Comparison of ENCODE assay signal across 14 cellular contexts in genomic region chr11:60867871-60868681, GRCh38. TPM values are rescaled to one million over a fixed set of nuclear protein-coding genes. Genes with fewer than 3 reads are reported as not detected.
DNase-seq lines count a peak whose midpoint lies in the region; ATAC-seq and TF ChIP-seq lines count a peak whose summit lies in the region.
"Had no signal": no experiment of that assay in that cellular context is flagged by ENCODE, and none has a peak within 500 bp of the region (broad histone marks: within the 10 kb centered on the region; RNA-seq: fewer than 3 reads in every experiment).

No MANE protein-coding gene starts in this region.

- no peak for TF ChIP-seq POLR2A in testis (IDR thresholded peaks at IDR 0.05)

- no peak overlapping the region for H3K27ac Mint-ChIP-seq in activated T-cell treated with anti-CD3 and anti-CD28 coated beads, Interleukin-2, amount 50 U/mL, for 24 hours
- H3K27ac Mint-ChIP-seq: CD8-positive, alpha-beta T cell had no signal

- H3K9me3 Mint-ChIP-seq in activated T-cell treated with anti-CD3 and anti-CD28 coated beads, Interleukin-2, amount 50 U/mL, for 24 hours, result no peaks in the 10 kb centered on the region
- H3K9me3 Mint-ChIP-seq: CD8-positive, alpha-beta T cell had no signal

- H3K4me3 ChIP-seq in DND-41 (ENCODE audit: low read depth in 1 of 2, low read length in 2 of 2) (no peak overlapping the region), lower lobe of right lung (no peak overlapping the region), testis (no peak overlapping the region)
- H3K4me3 ChIP-seq: HAP-1 had no signal

- H3K4me1 Mint-ChIP-seq in activated T-cell treated with anti-CD3 and anti-CD28 coated beads, Interleukin-2, amount 50 U/mL, for 24 hours (ENCODE audit: low read depth), result peaks cover 15% of the 10 kb centered on the region

- no peaks in the 10 kb centered on the region for H3K9me3 ChIP-seq in DND-41 (ENCODE audit: insufficient read depth, low read length, severe bottlenecking)
- H3K9me3 ChIP-seq in lower lobe of right lung, result no peaks in the 10 kb centered on the region
- H3K9me3 ChIP-seq in testis, result no peaks in the 10 kb centered on the region
- H3K9me3 ChIP-seq: HAP-1 had no signal

- H3K27me3 ChIP-seq in DND-41 (ENCODE audit: insufficient read depth, low read length, poor library complexity), result no peaks in the 10 kb centered on the region
- no peaks in the 10 kb centered on the region for H3K27me3 ChIP-seq in lower lobe of right lung (ENCODE audit: low read depth)
- no peaks in the 10 kb centered on the region for H3K27me3 ChIP-seq in testis

- no peaks in the 10 kb centered on the region for H4K20me1 ChIP-seq in DND-41 (ENCODE audit: insufficient read depth, low read length)

- TF ChIP-seq CTCF in DND-41 (IDR thresholded peaks at IDR 0.05; ENCODE audit: borderline replicate concordance, extremely low read depth, low read length, poor library complexity, severe bottlenecking), result no peak
- TF ChIP-seq CTCF in lower lobe of right lung (IDR thresholded peaks at IDR 0.05), result no peak
- TF ChIP-seq CTCF in testis (IDR thresholded peaks at IDR 0.05), result no peak

- no peak for ATAC-seq in DND-41 (ENCODE audit: insufficient read depth, low read depth)
- ATAC-seq in lower lobe of right lung, result no peak
- no peak for ATAC-seq in GM21723 (IDR thresholded peaks at IDR 0.05; ENCODE audit: unreplicated experiment)
- ATAC-seq: CD8-positive, alpha-beta T cell had no signal

- no peaks in the 10 kb centered on the region for H3K36me3 Mint-ChIP-seq in activated T-cell treated with anti-CD3 and anti-CD28 coated beads, Interleukin-2, amount 50 U/mL, for 24 hours (ENCODE audit: low read depth)
- H3K36me3 Mint-ChIP-seq: CD8-positive, alpha-beta T cell had no signal

- H3K79me2 ChIP-seq in DND-41 (ENCODE audit: insufficient read depth, low read length), result no peaks in the 10 kb centered on the region

- H3K36me3 ChIP-seq in DND-41 (ENCODE audit: insufficient read depth, low read length) (no peaks in the 10 kb centered on the region), lower lobe of right lung (no peaks in the 10 kb centered on the region), testis (ENCODE audit: low read depth, missing control alignments) (no peaks in the 10 kb centered on the region)
- H3K36me3 ChIP-seq: HAP-1 had no signal

- intact Hi-C loops in lower lobe of right lung (cut with DNase I) (no loop called here), testis (cut with DNase I; ENCODE audit: low total_unique reads) (no loop called here)

- H3K27me3 Mint-ChIP-seq in activated T-cell treated with anti-CD3 and anti-CD28 coated beads, Interleukin-2, amount 50 U/mL, for 24 hours, result peaks cover 3% of the 10 kb centered on the region

- WGBS in testis, 2 donors, result 88 to 90% methylated on average over 10 of the region's 10 CpGs

- no peak overlapping the region for H3K4me3 Mint-ChIP-seq in activated T-cell treated with anti-CD3 and anti-CD28 coated beads, Interleukin-2, amount 50 U/mL, for 24 hours
- H3K4me3 Mint-ChIP-seq: CD8-positive, alpha-beta T cell had no signal

- no peak overlapping the region; the same call in 1 of the 2 replicates for H3K4me2 ChIP-seq in DND-41 (ENCODE audit: insufficient read depth, low read length)

- H3K27ac ChIP-seq in DND-41 (ENCODE audit: low read length) (peak overlapping the region; percentile 93), lower lobe of right lung (no peak overlapping the region), testis (no peak overlapping the region)

- peaks cover 71% of the 10 kb centered on the region for H3K4me1 ChIP-seq in DND-41 (ENCODE audit: insufficient read depth, low read length)
- peaks cover 19% of the 10 kb centered on the region for H3K4me1 ChIP-seq in lower lobe of right lung
- peaks cover 26% of the 10 kb centered on the region for H3K4me1 ChIP-seq in testis
- H3K4me1 ChIP-seq: HAP-1 had no signal

- H2AFZ ChIP-seq in DND-41 (ENCODE audit: low read depth, low read length), result no peak overlapping the region

- H3K9ac ChIP-seq in DND-41 (ENCODE audit: low read depth, low read length), result no peak overlapping the region

- peak; percentile 15 for DNase-seq in activated T-cell treated with anti-CD3 and anti-CD28 coated beads, Interleukin-2, amount 50 U/mL, for 24 hours
- DNase-seq in activated T-cell treated with anti-CD3 and anti-CD28 coated beads, Interleukin-2, amount 50 U/mL, for 1 hour, result no peak
- peak; percentile 61 for DNase-seq in DND-41
- DNase-seq in lower lobe of right lung, result peak; percentile 8
- peak; percentile 9 for DNase-seq in testis
- no peak for DNase-seq in RKO (ENCODE audit: low spot score)
- DNase-seq: CD8-positive, alpha-beta T cell; Kasumi-1; NCI-H1417; NCI-H1930; NCI-H2171; NCI-H510A had no signal

RNA-seq across cellular contexts. Expression of gene ZP1, which starts 0.7 kb away (rescaled TPM):
- not detected for total RNA-seq in lower lobe of right lung
- 1 to 10 TPM; 3.5 to 4.0 TPM for total RNA-seq in testis
- polyA plus RNA-seq in testis (ENCODE audit: insufficient read depth, low read depth, low replicate concordance), result 11.2 TPM
- total RNA-seq: CD8-positive, alpha-beta T cell had no signal

RNA-seq across cellular contexts. Expression of gene PTGDR2, which starts 12.3 kb away (rescaled TPM):
- 0.86 TPM for total RNA-seq in lower lobe of right lung
- 1 to 10 TPM in 1 of 2 donors, under 1 TPM in 1; 0.81 to 1.5 TPM for total RNA-seq in testis
- 0.28 TPM for polyA plus RNA-seq in testis (ENCODE audit: insufficient read depth, low read depth, low replicate concordance)

RNA-seq across cellular contexts. Expression of gene CCDC86, which starts 26.2 kb away (rescaled TPM):
- 12.6 TPM for total RNA-seq in lower lobe of right lung
- 10 to 100 TPM; 60.7 to 64.7 TPM for total RNA-seq in testis
- polyA plus RNA-seq in testis (ENCODE audit: insufficient read depth, low read depth, low replicate concordance), result 134 TPM

RNA-seq across cellular contexts. Expression of gene PRPF19, which starts 38.3 kb away (rescaled TPM):
- total RNA-seq in lower lobe of right lung (58.1 TPM), testis (100 to 1,000 TPM in 1 of 2 donors, 10 to 100 TPM in 1; 79.8 to 109 TPM)
- 71.6 TPM for polyA plus RNA-seq in testis (ENCODE audit: insufficient read depth, low read depth, low replicate concordance)

RNA-seq across cellular contexts. Expression of gene TMEM109, which starts 45.9 kb away (rescaled TPM):
- total RNA-seq in lower lobe of right lung, result 142 TPM
- total RNA-seq in testis, result 10 to 100 TPM; 28.1 to 46.7 TPM
- 59.1 TPM for polyA plus RNA-seq in testis (ENCODE audit: insufficient read depth, low read depth, low replicate concordance)

Comparison
In these comparisons a context has a peak if more than half of its experiments do, and no peak if none do; other contexts are left out.
1. DNase-seq: peak in activated T-cell treated with anti-CD3 and anti-CD28 coated beads, Interleukin-2, amount 50 U/mL, for 24 hours (single experiment), DND-41 (single experiment), lower lobe of right lung (single experiment) and testis (single experiment); none in activated T-cell treated with anti-CD3 and anti-CD28 coated beads, Interleukin-2, amount 50 U/mL, for 1 hour (single experiment) and RKO (single experiment).